ENCODE assay signal across 2 cellular contexts in genomic region chr5:96316487-96316886, GRCh38.
TF ChIP-seq lines count a peak whose summit lies in the region.

No MANE protein-coding gene starts in this region.

TF ChIP-seq in IMR-90, 13 proteins besides CTCF, POLR2A, EP300 and RAD21 (continued from another document):
- TF ChIP-seq ELK1 (IDR thresholded peaks at IDR 0.05; ENCODE audit: borderline replicate concordance, low read depth, low read length): no peak

TF ChIP-seq in SK-N-SH treated with all-trans-retinoic acid at 6 μM for 48 hours, 23 proteins besides CTCF, POLR2A, EP300 and RAD21 (continued from another document):
- TF ChIP-seq TCF4 (CRISPR knock-in tag; IDR thresholded peaks at IDR 0.05; ENCODE audit: borderline replicate concordance): 0 out of 2 replicates have a peak, but pooled peaks have one; percentile 46
